ENCODE assay signal across 10 cellular contexts in the genomic region with DNA sequence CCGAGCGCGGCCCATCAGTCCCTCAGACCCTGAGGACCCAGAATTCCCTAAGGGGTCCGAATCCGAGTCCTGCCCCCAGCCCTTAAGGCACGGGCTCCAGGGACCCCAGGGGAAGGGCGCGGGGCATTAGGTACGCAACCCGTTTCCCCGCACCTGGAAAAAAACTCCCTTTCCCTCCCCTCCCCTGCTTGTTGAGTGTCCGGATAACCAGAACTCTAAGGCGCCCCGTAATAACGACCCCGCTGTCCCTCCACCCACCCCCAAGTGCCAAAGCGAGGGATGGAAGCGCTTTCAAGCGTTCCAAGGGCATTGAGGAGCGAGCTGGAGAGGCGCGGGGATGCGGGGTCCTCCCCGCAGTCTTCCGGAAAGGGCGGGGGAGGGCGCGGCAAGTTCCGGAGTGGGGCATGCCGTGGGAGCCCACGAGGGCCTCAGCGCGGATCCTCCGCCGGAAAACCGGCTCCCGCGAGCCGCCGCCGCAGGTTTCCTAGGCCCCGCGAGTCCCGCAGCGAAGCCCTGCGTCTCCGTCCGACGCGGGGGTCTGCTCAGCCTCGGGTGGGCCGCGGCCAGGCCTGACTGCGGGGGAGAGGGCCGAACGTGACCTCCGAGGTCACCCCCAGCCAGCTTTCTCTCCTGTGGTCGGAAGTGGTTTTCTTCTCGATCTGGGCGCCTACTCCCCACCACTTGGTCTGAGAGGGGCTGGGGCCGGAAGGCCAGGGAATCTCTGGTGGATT. TPM values are rescaled to one million over a fixed set of nuclear protein-coding genes. Genes with fewer than 3 reads are reported as not detected.
DNase-seq lines count a peak whose midpoint lies in the region; ATAC-seq, FAIRE-seq and TF ChIP-seq lines count a peak whose summit lies in the region.
"Had no signal": no experiment of that assay in that cellular context is flagged by ENCODE, and none has a peak within 500 bp of the region (broad histone marks: within the 10 kb centered on the region; RNA-seq: fewer than 3 reads in every experiment).

No MANE protein-coding gene starts in this region.

- peak overlapping the region in 9 of 10 donors; percentile 14 to 95 (median 53) for H3K4me3 Mint-ChIP-seq in naive thymus-derived CD4-positive, alpha-beta T cell

- H4K20me1 ChIP-seq in HepG2 (ENCODE audit: insufficient read depth, low read length) (0 out of 2 replicates have a peak, but pooled peaks cover 5% of the 10 kb centered on the region), endothelial cell of umbilical vein (replicated peaks; ENCODE audit: control insufficient read depth, extremely low read depth, insufficient read depth, low read length) (no peaks in the 10 kb centered on the region)

- no peaks in the 10 kb centered on the region for H3K36me3 Mint-ChIP-seq in naive thymus-derived CD4-positive, alpha-beta T cell

- intact Hi-C loops in HepG2 (cut with micrococcal nuclease; ENCODE audit: unreplicated experiment), result loop anchor here (5.0 kb wide), 1 partner anchor 60 kb away; no protein-coding TSS in a partner anchor
- intact Hi-C loops in endothelial cell of umbilical vein (cut with micrococcal nuclease), result no loop called here
- intact Hi-C loops in naive thymus-derived CD4-positive, alpha-beta T cell (cut with micrococcal nuclease), result no loop called here

- CTCF ChIA-PET in HepG2 (lab: Yijun Ruan, JAX; ENCODE audit: low intra/inter-chr PET ratio, low total read pairs), result no interaction called here
- CTCF ChIA-PET in endothelial cell of umbilical vein (lab: Charles Lee), result no interaction called here
- CTCF ChIA-PET in naive thymus-derived CD4-positive, alpha-beta T cell (lab: Charles Lee), result no interaction called here

- no peak overlapping the region for H3K4me2 ChIP-seq in HepG2 (ENCODE audit: low read depth, low read length)
- H3K4me2 ChIP-seq in endothelial cell of umbilical vein (ENCODE audit: insufficient read depth, low read length), result peak overlapping the region; percentile 91

- H2AFZ ChIP-seq in HepG2 (ENCODE audit: low read length), result no peak overlapping the region
- H2AFZ ChIP-seq in endothelial cell of umbilical vein (ENCODE audit: low read depth, low read length), result peak overlapping the region; percentile 29

- BruUV-seq in HepG2 (replicated peaks; lab: Mats Ljungman, UMichigan) (no TSS peak), endothelial cell of umbilical vein (replicated peaks; lab: Mats Ljungman, UMichigan) (no TSS peak)

- H3K4me1 ChIP-seq in liver (ENCODE audit: control insufficient read depth in 4 of 4, insufficient read depth in 4 of 4, low read length in 3 of 4) (peaks cover 17 to 61% (median 46%) of the 10 kb centered on the region in 4 donors), HepG2 (ENCODE audit: insufficient read depth, low read length) (peaks cover 10% of the 10 kb centered on the region), endothelial cell of umbilical vein (ENCODE audit: control insufficient read depth, extremely low read depth, insufficient read depth, low read length) (peaks cover 28% of the 10 kb centered on the region)
- H3K4me1 ChIP-seq in naive thymus-derived CD4-positive, alpha-beta T cell (ENCODE audit: control insufficient read depth in 2 of 2, insufficient read depth in 2 of 2, low read length in 2 of 2), result peaks cover 0 to 32% of the 10 kb centered on the region in 2 donors

- DNase-seq in HepG2 (ENCODE audit: low spot score) (no peak), endothelial cell of umbilical vein (ENCODE audit: low read depth, low spot score) (no peak), GDM1 (lab: John Stamatoyannopoulos, UW) (no peak), NCI-H2029 (lab: John Stamatoyannopoulos, UW) (no peak)
- no peak for DNase-seq in naive thymus-derived CD4-positive, alpha-beta T cell
- DNase-seq: KBM-7 had no signal

- no peaks in the 10 kb centered on the region for H3K9me1 ChIP-seq in endothelial cell of umbilical vein (replicated peaks; ENCODE audit: control insufficient read depth, extremely low read depth, insufficient read depth, low read length)

- H3K9me3 ChIP-seq in liver (ENCODE audit: control insufficient read depth in 4 of 4, low read length in 3 of 4), result no peaks in the 10 kb centered on the region
- no peaks in the 10 kb centered on the region for H3K9me3 ChIP-seq in HepG2 (ENCODE audit: low read length)
- H3K9me3 ChIP-seq in endothelial cell of umbilical vein (replicated peaks; ENCODE audit: control insufficient read depth, insufficient read depth, low read length), result no peaks in the 10 kb centered on the region
- no peaks in the 10 kb centered on the region for H3K9me3 ChIP-seq in naive thymus-derived CD4-positive, alpha-beta T cell (ENCODE audit: control insufficient read depth in 2 of 3, low read length in 3 of 3)
- H3K9me3 ChIP-seq: neutrophil had no signal

- peaks cover 25 to 80% (median 29%) of the 10 kb centered on the region in 5 donors for H3K27me3 Mint-ChIP-seq in naive thymus-derived CD4-positive, alpha-beta T cell

- TF ChIP-seq POLR2A in HepG2 (IDR thresholded peaks at IDR 0.05; ENCODE audit: insufficient read depth in 1 of 2, low read depth in 2 of 2, low read length in 2 of 2) (no peak), endothelial cell of umbilical vein (IDR thresholded peaks at IDR 0.05; ENCODE audit: low read depth, low read length) (no peak)

- H3K79me2 ChIP-seq in HepG2 (ENCODE audit: insufficient read depth, low read length) (peaks cover 10% of the 10 kb centered on the region), endothelial cell of umbilical vein (ENCODE audit: control insufficient read depth, insufficient read depth, low read length) (peaks cover 20% of the 10 kb centered on the region)

- 18% methylated on average over 61 of the region's 61 CpGs for WGBS in liver
- WGBS in HepG2 (ENCODE audit: low lambda C conversion rate), result 90% methylated on average over 44 of the region's 61 CpGs

- TF ChIP-seq EP300 in HepG2 (IDR thresholded peaks at IDR 0.05; ENCODE audit: low read depth in 2 of 2, low read length in 2 of 2), result no peak
- TF ChIP-seq EP300 in HepG2 (CRISPR knock-in tag; IDR thresholded peaks at IDR 0.05; ENCODE audit: borderline replicate concordance), result no peak

- no peaks in the 10 kb centered on the region for H3K36me3 ChIP-seq in liver (ENCODE audit: control insufficient read depth in 4 of 4, insufficient read depth in 3 of 4, low read depth in 1 of 4, low read length in 3 of 4)
- no peaks in the 10 kb centered on the region for H3K36me3 ChIP-seq in HepG2 (replicated peaks in 1 of 2; ENCODE audit: control insufficient read depth in 1 of 2, insufficient read depth in 2 of 2, low read length in 2 of 2)
- H3K36me3 ChIP-seq in endothelial cell of umbilical vein (ENCODE audit: control insufficient read depth in 2 of 2, extremely low read depth in 1 of 2, insufficient read depth in 2 of 2, low read length in 2 of 2), result no peaks in the 10 kb centered on the region
- H3K36me3 ChIP-seq in naive thymus-derived CD4-positive, alpha-beta T cell (ENCODE audit: control insufficient read depth in 2 of 3, insufficient read depth in 3 of 3, low read length in 3 of 3), result no peaks in the 10 kb centered on the region
- H3K36me3 ChIP-seq: neutrophil had no signal

- H3K4me3 ChIP-seq in liver (ENCODE audit: low read depth in 1 of 3, low read length in 3 of 3) (peak overlapping the region in 2 of 3 donors; percentile 39 to 43), HepG2 (replicated peaks in 1 of 3; ENCODE audit: insufficient read depth in 1 of 3, low read depth in 2 of 3, low read length in 3 of 3) (no peak overlapping the region), endothelial cell of umbilical vein (replicated peaks in 1 of 3; ENCODE audit: insufficient read depth in 1 of 3, low read depth in 1 of 3, low read length in 3 of 3) (peak overlapping the region in 1 of 3 experiments; percentile 27)
- H3K4me3 ChIP-seq in naive thymus-derived CD4-positive, alpha-beta T cell (ENCODE audit: low read length), result no peak overlapping the region

- POLR2A ChIA-PET in HepG2 (lab: Yijun Ruan, JAX), result no interaction called here
- POLR2A ChIA-PET in endothelial cell of umbilical vein (lab: Charles Lee), result no interaction called here
- POLR2A ChIA-PET in naive thymus-derived CD4-positive, alpha-beta T cell (lab: Charles Lee), result no interaction called here

- H3K4me1 Mint-ChIP-seq in naive thymus-derived CD4-positive, alpha-beta T cell, result peaks cover 15 to 38% (median 25%) of the 10 kb centered on the region in 7 donors

- H3K9me3 Mint-ChIP-seq in naive thymus-derived CD4-positive, alpha-beta T cell, result no peaks in the 10 kb centered on the region

- TF ChIP-seq RAD21 in liver (IDR thresholded peaks at IDR 0.05) (no peak), HepG2 (CRISPR knock-in tag; IDR thresholded peaks at IDR 0.05) (no peak)

- H3K27ac Mint-ChIP-seq in naive thymus-derived CD4-positive, alpha-beta T cell, result peak overlapping the region in 1 of 9 donors; percentile 62

- H3K27ac ChIP-seq in liver (ENCODE audit: low read depth in 1 of 2, low read length in 2 of 2) (no peak overlapping the region), HepG2 (ENCODE audit: extremely low read length, insufficient read depth, low read length) (no peak overlapping the region), endothelial cell of umbilical vein (ENCODE audit: insufficient read depth, low read depth, low read length) (no peak overlapping the region)
- no peak overlapping the region for H3K27ac ChIP-seq in naive thymus-derived CD4-positive, alpha-beta T cell (ENCODE audit: low read depth, low read length)
- H3K27ac ChIP-seq: neutrophil had no signal

- H3K27me3 ChIP-seq in liver (ENCODE audit: control insufficient read depth in 4 of 4, insufficient read depth in 4 of 4, low read length in 3 of 4) (no peaks in the 10 kb centered on the region), HepG2 (ENCODE audit: control insufficient read depth in 1 of 2, insufficient read depth in 2 of 2, low read length in 2 of 2) (peaks cover 0 to 17% of the 10 kb centered on the region in 2 experiments; a peak in 3 of 5 replicates), endothelial cell of umbilical vein (ENCODE audit: control insufficient read depth in 2 of 2, insufficient read depth in 2 of 2, low read length in 2 of 2) (no peaks in the 10 kb centered on the region)
- H3K27me3 ChIP-seq in naive thymus-derived CD4-positive, alpha-beta T cell (ENCODE audit: control insufficient read depth in 2 of 2, insufficient read depth in 2 of 2, low read length in 2 of 2), result peaks cover 9 to 25% of the 10 kb centered on the region in 2 donors

- in situ Hi-C loops in HepG2 (cut with HindIII; ENCODE audit: extremely low pct_ligation_motif_present, low pct_unique_long_range_greater_than_20kb), result loop anchor here (25.0 kb wide), 1 partner anchor 200 kb away; no protein-coding TSS in a partner anchor

- TF ChIP-seq CTCF in liver (IDR thresholded peaks at IDR 0.05; ENCODE audit: low read depth, low read length, missing input control), result no peak
- no peak for TF ChIP-seq CTCF in HepG2 (CRISPR knock-in tag; IDR thresholded peaks at IDR 0.05)
- TF ChIP-seq CTCF in endothelial cell of umbilical vein (IDR thresholded peaks at IDR 0.05; ENCODE audit: extremely low read depth in 1 of 2, insufficient read depth in 1 of 2, low read depth in 1 of 2, low read length in 2 of 2), result no peak

- H3K9ac ChIP-seq in liver (ENCODE audit: low read depth in 1 of 2, low read length in 2 of 2) (no peak overlapping the region), HepG2 (ENCODE audit: insufficient read depth, low read depth, low read length) (no peak overlapping the region), endothelial cell of umbilical vein (replicated peaks; ENCODE audit: extremely low read depth, insufficient read depth, low read length) (peak overlapping the region; percentile 27)

- dilution Hi-C loops in endothelial cell of umbilical vein (cut with MboI; ENCODE audit: extremely low pct_ligation_motif_present, low sequenced_read_pairs), result no loop called here

- no peak for ATAC-seq in HepG2
- no peak for ATAC-seq in naive thymus-derived CD4-positive, alpha-beta T cell
- ATAC-seq in GM18498 (IDR thresholded peaks at IDR 0.05; ENCODE audit: unreplicated experiment), result no peak
- no peak for ATAC-seq in GM21717 (IDR thresholded peaks at IDR 0.05; ENCODE audit: unreplicated experiment)

- FAIRE-seq in HepG2 (lab: Jason Lieb, UNC) (no peak), endothelial cell of umbilical vein (lab: Jason Lieb, UNC) (no peak)

RNA-seq across cellular contexts. Expression of a gene that starts 3.9 kb away (rescaled TPM):
- 10 to 100 TPM; 35.5 to 71.1 TPM for total RNA-seq in liver
- polyA plus RNA-seq in liver, result 100 to 1,000 TPM in 1 of 2 donors, 10 to 100 TPM in 1; 28.9 to 100 TPM
- 107 and 117 TPM in 2 replicates for total RNA-seq in HepG2 (2016; rRNA removed; fragmentation: Illumina TruSeq; extraction: Trizol)
- 18.0 and 19.0 TPM in 2 replicates for total RNA-seq in HepG2 (2016; cell fraction: cytosol; rRNA removed; fragmentation: Illumina TruSeq; extraction: Trizol; ENCODE audit: low read depth)
- total RNA-seq in HepG2 (2016; cell fraction: insoluble cytoplasmic fraction; rRNA removed; fragmentation: Illumina TruSeq; extraction: Trizol), result 91.6 and 108 TPM in 2 replicates
- 58.9 and 60.9 TPM in 2 replicates for total RNA-seq in HepG2 (2016; cell fraction: membrane; rRNA removed; fragmentation: Illumina TruSeq; extraction: Trizol)
- 68.6 and 72.9 TPM in 2 replicates for total RNA-seq in HepG2 (2016; cell fraction: nucleus; rRNA removed; fragmentation: Illumina TruSeq; extraction: Trizol)
- polyA plus RNA-seq in HepG2 (2011; rRNA removed), result 126 and 136 TPM in 2 replicates
- 73.2 and 112 TPM in 2 replicates for polyA plus RNA-seq in HepG2 (2011; cell fraction: cytosol; rRNA removed)
- 161 and 292 TPM in 2 replicates for polyA plus RNA-seq in HepG2 (2011; cell fraction: nucleus; rRNA removed)
- 60.9 and 65.2 TPM in 2 replicates for polyA plus RNA-seq in HepG2 (2012)
- 10.4 and 11.6 TPM in 2 replicates for polyA plus RNA-seq in HepG2 (2016; cell fraction: cytosol; fragmentation: Illumina TruSeq; extraction: Trizol; ENCODE audit: low read depth)
- polyA plus RNA-seq in HepG2 (2016; cell fraction: insoluble cytoplasmic fraction; fragmentation: Illumina TruSeq; extraction: Trizol; ENCODE audit: low read depth), result 75.4 and 106 TPM in 2 replicates
- 24.6 and 25.9 TPM in 2 replicates for polyA plus RNA-seq in HepG2 (2016; cell fraction: membrane; fragmentation: Illumina TruSeq; extraction: Trizol; ENCODE audit: low read depth)
- 90.1 and 100 TPM in 2 replicates for polyA plus RNA-seq in HepG2 (2016; cell fraction: nucleus; fragmentation: Illumina TruSeq; extraction: Trizol; ENCODE audit: insufficient read depth, low read depth)
- 30.5 and 379 TPM in 2 replicates for polyA minus RNA-seq in HepG2 (2011; rRNA and poly(A)+ RNA removed; ENCODE audit: low replicate concordance)
- 191 and 225 TPM in 2 replicates for polyA minus RNA-seq in HepG2 (2011; cell fraction: cytosol; rRNA and poly(A)+ RNA removed)
- 120 and 156 TPM in 2 replicates for polyA minus RNA-seq in HepG2 (2011; cell fraction: nucleus; rRNA and poly(A)+ RNA removed)
- 336 and 370 TPM in 2 replicates for total RNA-seq in endothelial cell of umbilical vein
- 98.7 and 113 TPM in 2 replicates for polyA plus RNA-seq in endothelial cell of umbilical vein
- 120 and 122 TPM in 2 replicates for polyA plus RNA-seq in endothelial cell of umbilical vein (2011; cell fraction: cytosol; rRNA removed)
- 102 and 108 TPM in 2 replicates for polyA plus RNA-seq in endothelial cell of umbilical vein (2011; cell fraction: nucleus; rRNA removed)
- 207 and 276 TPM in 2 replicates for polyA plus RNA-seq in endothelial cell of umbilical vein (2012)
- 128 and 155 TPM in 2 replicates for polyA minus RNA-seq in endothelial cell of umbilical vein
- 24.0 TPM for polyA minus RNA-seq in endothelial cell of umbilical vein (2011; cell fraction: cytosol; rRNA and poly(A)+ RNA removed)
- 63.3 and 131 TPM in 2 replicates for polyA minus RNA-seq in endothelial cell of umbilical vein (2011; cell fraction: nucleus; rRNA and poly(A)+ RNA removed)
- total RNA-seq in naive thymus-derived CD4-positive, alpha-beta T cell, result 1 to 10 TPM in 2 of 5 experiments, under 1 TPM in 3; 0.35 to 4.0 (median 0.84) TPM
- 1 to 10 TPM in 1 of 2 donors, under 1 TPM in 1; 0.26 to 4.9 TPM for polyA plus RNA-seq in naive thymus-derived CD4-positive, alpha-beta T cell

RNA-seq across cellular contexts. Expression of a gene that starts 38.1 kb away (rescaled TPM):
- 10 to 100 TPM in 1 of 2 donors, 1 to 10 TPM in 1; 8.3 to 12.3 TPM for total RNA-seq in liver
- polyA plus RNA-seq in liver, result 1 to 10 TPM; 4.9 to 6.4 TPM
- 11.3 and 15.0 TPM in 2 replicates for total RNA-seq in HepG2 (2016; rRNA removed; fragmentation: Illumina TruSeq; extraction: Trizol)
- 9.2 and 10.5 TPM in 2 replicates for total RNA-seq in HepG2 (2016; cell fraction: cytosol; rRNA removed; fragmentation: Illumina TruSeq; extraction: Trizol; ENCODE audit: low read depth)
- total RNA-seq in HepG2 (2016; cell fraction: insoluble cytoplasmic fraction; rRNA removed; fragmentation: Illumina TruSeq; extraction: Trizol), result 9.0 and 17.0 TPM in 2 replicates
- total RNA-seq in HepG2 (2016; cell fraction: membrane; rRNA removed; fragmentation: Illumina TruSeq; extraction: Trizol), result 11.5 and 13.4 TPM in 2 replicates
- total RNA-seq in HepG2 (2016; cell fraction: nucleus; rRNA removed; fragmentation: Illumina TruSeq; extraction: Trizol), result 17.6 and 20.5 TPM in 2 replicates
- 11.8 and 13.8 TPM in 2 replicates for polyA plus RNA-seq in HepG2 (2011; rRNA removed)
- polyA plus RNA-seq in HepG2 (2011; cell fraction: cytosol; rRNA removed), result 9.3 TPM in 2 replicates
- 32.0 and 35.0 TPM in 2 replicates for polyA plus RNA-seq in HepG2 (2011; cell fraction: nucleus; rRNA removed)
- polyA plus RNA-seq in HepG2 (2012), result 10.6 and 11.8 TPM in 2 replicates
- 5.3 and 6.8 TPM in 2 replicates for polyA plus RNA-seq in HepG2 (2016; cell fraction: cytosol; fragmentation: Illumina TruSeq; extraction: Trizol; ENCODE audit: low read depth)
- polyA plus RNA-seq in HepG2 (2016; cell fraction: insoluble cytoplasmic fraction; fragmentation: Illumina TruSeq; extraction: Trizol; ENCODE audit: low read depth), result 13.9 and 14.6 TPM in 2 replicates
- 9.0 and 9.4 TPM in 2 replicates for polyA plus RNA-seq in HepG2 (2016; cell fraction: membrane; fragmentation: Illumina TruSeq; extraction: Trizol; ENCODE audit: low read depth)
- polyA plus RNA-seq in HepG2 (2016; cell fraction: nucleus; fragmentation: Illumina TruSeq; extraction: Trizol; ENCODE audit: insufficient read depth, low read depth), result 40.5 and 43.2 TPM in 2 replicates
- polyA minus RNA-seq in HepG2 (2011; rRNA and poly(A)+ RNA removed; ENCODE audit: low replicate concordance), result 17.9 and 33.2 TPM in 2 replicates
- 4.6 TPM in 2 replicates for polyA minus RNA-seq in HepG2 (2011; cell fraction: cytosol; rRNA and poly(A)+ RNA removed)
- polyA minus RNA-seq in HepG2 (2011; cell fraction: nucleus; rRNA and poly(A)+ RNA removed), result 22.3 and 29.4 TPM in 2 replicates
- 27.3 and 30.9 TPM in 2 replicates for total RNA-seq in endothelial cell of umbilical vein
- 22.1 and 26.8 TPM in 2 replicates for polyA plus RNA-seq in endothelial cell of umbilical vein
- polyA plus RNA-seq in endothelial cell of umbilical vein (2011; cell fraction: cytosol; rRNA removed), result 19.8 and 23.3 TPM in 2 replicates
- polyA plus RNA-seq in endothelial cell of umbilical vein (2011; cell fraction: nucleus; rRNA removed), result 47.9 and 48.3 TPM in 2 replicates
- 19.3 and 22.6 TPM in 2 replicates for polyA plus RNA-seq in endothelial cell of umbilical vein (2012)
- 17.2 and 22.0 TPM in 2 replicates for polyA minus RNA-seq in endothelial cell of umbilical vein
- polyA minus RNA-seq in endothelial cell of umbilical vein (2011; cell fraction: cytosol; rRNA and poly(A)+ RNA removed), result 12.4 TPM
- 25.4 and 26.6 TPM in 2 replicates for polyA minus RNA-seq in endothelial cell of umbilical vein (2011; cell fraction: nucleus; rRNA and poly(A)+ RNA removed)
- 10 to 100 TPM; 32.8 to 75.6 (median 55.1) TPM for total RNA-seq in naive thymus-derived CD4-positive, alpha-beta T cell
- polyA plus RNA-seq in naive thymus-derived CD4-positive, alpha-beta T cell, result 10 to 100 TPM; 19.1 to 21.3 TPM

Comparison
In these comparisons a context has a peak if more than half of its experiments do, and no peak if none do; other contexts are left out.
1. H3K4me3 ChIP-seq: peak in liver (2 of 3); none in HepG2 (0 of 3) and naive thymus-derived CD4-positive, alpha-beta T cell (single experiment).